Comparison of ENCODE assay signal across 21 cellular contexts in the genomic region with DNA sequence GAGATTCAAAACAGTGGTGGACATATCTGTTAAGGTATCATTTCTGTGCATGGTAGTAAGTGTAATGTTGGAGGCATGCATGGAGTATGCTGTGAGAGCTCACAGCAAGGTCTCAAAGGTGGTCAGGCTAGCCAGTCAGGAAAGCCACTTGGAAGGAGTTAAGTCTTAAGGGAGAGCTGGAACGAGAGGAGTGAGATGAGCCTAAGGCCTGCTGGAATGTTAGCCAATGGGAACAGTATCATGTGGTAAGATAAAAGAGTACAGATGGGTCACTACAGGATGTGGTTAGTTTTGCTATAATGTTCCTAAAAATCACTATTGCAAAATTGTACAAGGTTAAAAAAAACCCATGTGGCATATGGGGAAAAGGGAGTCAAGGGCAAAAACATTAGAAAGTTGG.
DNase-seq lines count a peak whose midpoint lies in the region; ATAC-seq and TF ChIP-seq lines count a peak whose summit lies in the region.
"Had no signal": no experiment of that assay in that cellular context is flagged by ENCODE, and none has a peak within 500 bp of the region (broad histone marks: within the 10 kb centered on the region; RNA-seq: fewer than 3 reads in every experiment).

No MANE protein-coding gene starts in this region.

- H3K36me3 Mint-ChIP-seq in naive thymus-derived CD4-positive, alpha-beta T cell: no peaks in the 10 kb centered on the region
- no peaks in the 10 kb centered on the region for H3K36me3 Mint-ChIP-seq in endodermal cell (ENCODE audit: low read depth)
- H3K36me3 Mint-ChIP-seq: activated naive CD4-positive, alpha-beta T cell treated with anti-CD3 and anti-CD28 coated beads, Interleukin-2, amount 50 U/mL, for 24 hours; IgD-negative memory B cell had no signal

- no peak overlapping the region for H3K4me3 Mint-ChIP-seq in naive thymus-derived CD4-positive, alpha-beta T cell
- no peak overlapping the region for H3K4me3 Mint-ChIP-seq in endodermal cell
- H3K4me3 Mint-ChIP-seq: activated naive CD4-positive, alpha-beta T cell treated with anti-CD3 and anti-CD28 coated beads, Interleukin-2, amount 50 U/mL, for 24 hours; IgD-negative memory B cell had no signal

- H3K27ac ChIP-seq in naive thymus-derived CD4-positive, alpha-beta T cell (ENCODE audit: low read depth, low read length): no peak overlapping the region
- no peak overlapping the region for H3K27ac ChIP-seq in endodermal cell (ENCODE audit: low read depth, low read length)
- H3K27ac ChIP-seq: esophagus squamous epithelium, ovary had no signal

- no peak for ATAC-seq in naive thymus-derived CD4-positive, alpha-beta T cell
- ATAC-seq in GM21529 (IDR thresholded peaks at IDR 0.05; ENCODE audit: unreplicated experiment): no peak
- ATAC-seq: left cardiac atrium, sciatic nerve had no signal

- H3K9me3 ChIP-seq in naive thymus-derived CD4-positive, alpha-beta T cell (ENCODE audit: control insufficient read depth in 2 of 3, low read length in 3 of 3): no peaks in the 10 kb centered on the region
- no peaks in the 10 kb centered on the region for H3K9me3 ChIP-seq in endodermal cell (ENCODE audit: control insufficient read depth, low read length)
- H3K9me3 ChIP-seq: esophagus squamous epithelium, ovary had no signal

- TF ChIP-seq CTCF in cardiac fibroblast (IDR thresholded peaks at IDR 0.05; ENCODE audit: low read depth, low read length) (no peak), endodermal cell (conservative IDR thresholded peaks at IDR 0.05) (no peak)

- DNase-seq in GM03348 (ENCODE audit: low spot score): peak; percentile 72
- DNase-seq in NOMO-1 treated with dmso at 0.1 percent for 144 hours (lab: John Stamatoyannopoulos, UW; ENCODE audit: unreplicated experiment): peak; percentile 32
- DNase-seq in cardiac fibroblast (ENCODE audit: low read depth in 2 of 2): peak; percentile 61 to 74
- peak; percentile 43 for DNase-seq in non-pigmented ciliary epithelial cell (ENCODE audit: low read depth)
- DNase-seq in NCI-H446 (lab: John Stamatoyannopoulos, UW): no peak
- no peak for DNase-seq in naive thymus-derived CD4-positive, alpha-beta T cell
- no peak for DNase-seq in endodermal cell
- DNase-seq: activated CD4-positive, alpha-beta T cell treated with anti-CD3 and anti-CD28 coated beads, Interleukin-2, amount 50 U/mL, for 4 hours; activated T-cell treated with anti-CD3 and anti-CD28 coated beads, Interleukin-2, amount 50 U/mL, for 1 hour; esophagus squamous epithelium; GDM1; left cardiac atrium; NCI-H2171; NCI-H774; ovary; stimulated activated CD4-positive, alpha-beta T cell treated with anti-CD3 and anti-CD28 coated beads, Interleukin-2, amount 100 ng/mL, for 24 hours; SW 1271 had no signal

- WGBS in endodermal cell (ENCODE audit: insufficient coverage in 1 of 2, insufficient read length in 1 of 2), 2 experiments: 84% methylated on average over 1 of the region's 1 CpG; no CpG with 5 or more reads in 1 of the 2 experiments

- H3K9me3 Mint-ChIP-seq in naive thymus-derived CD4-positive, alpha-beta T cell: peaks cover 0 to 8% (median 0%) of the 10 kb centered on the region in 11 donors
- no peaks in the 10 kb centered on the region for H3K9me3 Mint-ChIP-seq in endodermal cell
- H3K9me3 Mint-ChIP-seq: activated naive CD4-positive, alpha-beta T cell treated with anti-CD3 and anti-CD28 coated beads, Interleukin-2, amount 50 U/mL, for 24 hours had no signal

- H3K27ac Mint-ChIP-seq in naive thymus-derived CD4-positive, alpha-beta T cell: no peak overlapping the region
- no peak overlapping the region for H3K27ac Mint-ChIP-seq in endodermal cell
- H3K27ac Mint-ChIP-seq: activated naive CD4-positive, alpha-beta T cell treated with anti-CD3 and anti-CD28 coated beads, Interleukin-2, amount 50 U/mL, for 24 hours; IgD-negative memory B cell had no signal

- no peak overlapping the region for H3K9ac ChIP-seq in endodermal cell (ENCODE audit: extremely low read depth, low read length, poor library complexity, severe bottlenecking)

- no peaks in the 10 kb centered on the region for H3K4me1 ChIP-seq in naive thymus-derived CD4-positive, alpha-beta T cell (ENCODE audit: control insufficient read depth in 2 of 2, insufficient read depth in 2 of 2, low read length in 2 of 2)
- no peaks in the 10 kb centered on the region for H3K4me1 ChIP-seq in endodermal cell (ENCODE audit: control insufficient read depth, insufficient read depth, low read length)
- H3K4me1 ChIP-seq: esophagus squamous epithelium had no signal

- intact Hi-C loops in naive thymus-derived CD4-positive, alpha-beta T cell (cut with micrococcal nuclease): no loop called here

- H3K36me3 ChIP-seq in naive thymus-derived CD4-positive, alpha-beta T cell (ENCODE audit: control insufficient read depth in 2 of 3, insufficient read depth in 3 of 3, low read length in 3 of 3): no peaks in the 10 kb centered on the region
- H3K36me3 ChIP-seq in endodermal cell (ENCODE audit: control insufficient read depth, insufficient read depth, low read length): no peaks in the 10 kb centered on the region
- H3K36me3 ChIP-seq: esophagus squamous epithelium, ovary had no signal

- H3K27me3 ChIP-seq in naive thymus-derived CD4-positive, alpha-beta T cell (ENCODE audit: control insufficient read depth in 2 of 2, insufficient read depth in 2 of 2, low read length in 2 of 2): no peaks in the 10 kb centered on the region
- no peaks in the 10 kb centered on the region for H3K27me3 ChIP-seq in endodermal cell (ENCODE audit: control insufficient read depth, insufficient read depth, low read length, poor library complexity, severe bottlenecking)
- H3K27me3 ChIP-seq: esophagus squamous epithelium, ovary had no signal

- POLR2A ChIA-PET in naive thymus-derived CD4-positive, alpha-beta T cell (lab: Charles Lee): no interaction called here

- CTCF ChIA-PET in naive thymus-derived CD4-positive, alpha-beta T cell (lab: Charles Lee): no interaction called here

- no peaks in the 10 kb centered on the region for H3K27me3 Mint-ChIP-seq in naive thymus-derived CD4-positive, alpha-beta T cell
- no peaks in the 10 kb centered on the region for H3K27me3 Mint-ChIP-seq in endodermal cell (ENCODE audit: insufficient read depth)
- H3K27me3 Mint-ChIP-seq: activated naive CD4-positive, alpha-beta T cell treated with anti-CD3 and anti-CD28 coated beads, Interleukin-2, amount 50 U/mL, for 24 hours had no signal

- H3K4me3 ChIP-seq in cardiac fibroblast (replicated peaks in 1 of 2; ENCODE audit: low read depth in 2 of 2, low read length in 2 of 2) (no peak overlapping the region), endodermal cell (ENCODE audit: low read length) (no peak overlapping the region)
- H3K4me3 ChIP-seq in naive thymus-derived CD4-positive, alpha-beta T cell (ENCODE audit: low read length): no peak overlapping the region
- H3K4me3 ChIP-seq: esophagus squamous epithelium, ovary had no signal

- no peaks in the 10 kb centered on the region for H3K4me1 Mint-ChIP-seq in naive thymus-derived CD4-positive, alpha-beta T cell
- H3K4me1 Mint-ChIP-seq in endodermal cell: peaks cover 2% of the 10 kb centered on the region
- H3K4me1 Mint-ChIP-seq: activated naive CD4-positive, alpha-beta T cell treated with anti-CD3 and anti-CD28 coated beads, Interleukin-2, amount 50 U/mL, for 24 hours; IgD-negative memory B cell had no signal

Comparison
In these comparisons a context has a peak if more than half of its experiments do, and no peak if none do; other contexts are left out.
1. DNase-seq: peak in GM03348 (single experiment), NOMO-1 treated with dmso at 0.1 percent for 144 hours (single experiment), cardiac fibroblast (2 of 2) and non-pigmented ciliary epithelial cell (single experiment); none in NCI-H446 (0 of 2), naive thymus-derived CD4-positive, alpha-beta T cell (0 of 9) and endodermal cell (single experiment).